Comparison of ENCODE assay signal across 24 cellular contexts in genomic region chr10:11898033-11898371, GRCh38.
DNase-seq lines count a peak whose midpoint lies in the region; ATAC-seq and TF ChIP-seq lines count a peak whose summit lies in the region.
"Had no signal": no experiment of that assay in that cellular context is flagged by ENCODE, and none has a peak within 500 bp of the region (broad histone marks: within the 10 kb centered on the region; RNA-seq: fewer than 3 reads in every experiment).

No MANE protein-coding gene starts in this region.

- no peak for ATAC-seq in heart left ventricle
- ATAC-seq in HG03469 (IDR thresholded peaks at IDR 0.05; ENCODE audit: unreplicated experiment), result no peak
- no peak for ATAC-seq in HG02610 (IDR thresholded peaks at IDR 0.05; ENCODE audit: unreplicated experiment)

- H3K27ac ChIP-seq in cardiac muscle cell (peak overlapping the region; percentile 20), heart left ventricle (no peak overlapping the region)
- H3K27ac ChIP-seq: foreskin keratinocyte, sigmoid colon, transverse colon had no signal

- H3K27me3 Mint-ChIP-seq in MCF 10A (ENCODE audit: insufficient read depth, unreplicated experiment) (no peaks in the 10 kb centered on the region), mesothelial cell of epicardium (ENCODE audit: low read depth) (no peaks in the 10 kb centered on the region)
- H3K27me3 Mint-ChIP-seq: B cell had no signal

- peaks cover 21% of the 10 kb centered on the region for H3K4me1 Mint-ChIP-seq in MCF 10A (ENCODE audit: insufficient read depth, unreplicated experiment)
- H3K4me1 Mint-ChIP-seq in mesothelial cell of epicardium, result peaks cover 27% of the 10 kb centered on the region
- H3K4me1 Mint-ChIP-seq: B cell had no signal

- no peaks in the 10 kb centered on the region for H3K9me3 Mint-ChIP-seq in MCF 10A (ENCODE audit: unreplicated experiment)
- H3K9me3 Mint-ChIP-seq in mesothelial cell of epicardium, result no peaks in the 10 kb centered on the region
- H3K9me3 Mint-ChIP-seq: activated CD4-positive, alpha-beta memory T cell treated with anti-CD3 and anti-CD28 coated beads, Interleukin-2, amount 10 ng/mL, durations not matched to agents 7 days and 5 days had no signal

- H3K9me3 ChIP-seq in cardiac muscle cell (ENCODE audit: low read depth), result no peaks in the 10 kb centered on the region
- H3K9me3 ChIP-seq in heart left ventricle, result no peaks in the 10 kb centered on the region
- H3K9me3 ChIP-seq: left lung, sigmoid colon, transverse colon had no signal

- H3K27me3 ChIP-seq in cardiac muscle cell (no peaks in the 10 kb centered on the region), heart left ventricle (peaks cover 0 to 5% (median 0%) of the 10 kb centered on the region in 9 donors)
- H3K27me3 ChIP-seq: foreskin keratinocyte, left lung, transverse colon had no signal

- POLR2A ChIA-PET in MCF 10A (lab: Yijun Ruan, JAX), result interaction anchor here (1.2 to 2.3 kb wide), 7 partner anchors 11 to 73 kb away, joined by 3 to 15 read pairs (median 7); no protein-coding TSS in a partner anchor

- 73 to 85% (median 81%) methylated on average over 3 of the region's 3 CpGs for WGBS in heart left ventricle, 4 donors

- TF ChIP-seq CTCF in cardiac muscle cell (IDR thresholded peaks at IDR 0.05; ENCODE audit: low read depth, low read length) (no peak), heart left ventricle (IDR thresholded peaks at IDR 0.05) (no peak), MCF 10A (IDR thresholded peaks at IDR 0.05; ENCODE audit: unreplicated experiment) (no peak), mesothelial cell of epicardium (IDR thresholded peaks at IDR 0.05; ENCODE audit: unreplicated experiment) (no peak)

- H3K36me3 ChIP-seq in cardiac muscle cell, result no peaks in the 10 kb centered on the region
- H3K36me3 ChIP-seq in heart left ventricle, result no peaks in the 10 kb centered on the region
- H3K36me3 ChIP-seq: left lung, sigmoid colon, transverse colon had no signal

- H3K27ac Mint-ChIP-seq in MCF 10A (ENCODE audit: low read depth, unreplicated experiment), result peak overlapping the region; percentile 86
- H3K27ac Mint-ChIP-seq in mesothelial cell of epicardium, result peak overlapping the region; percentile 89
- H3K27ac Mint-ChIP-seq: activated CD4-positive, alpha-beta memory T cell treated with anti-CD3 and anti-CD28 coated beads, Interleukin-2, amount 10 ng/mL, durations not matched to agents 7 days and 5 days; B cell had no signal

- no peak overlapping the region for H3K4me3 ChIP-seq in cardiac muscle cell
- no peak overlapping the region for H3K4me3 ChIP-seq in heart left ventricle
- H3K4me3 ChIP-seq: left lung, sigmoid colon, transverse colon had no signal

- TF ChIP-seq POLR2A in heart left ventricle (IDR thresholded peaks at IDR 0.05), result no peak

- H3K4me1 ChIP-seq in cardiac muscle cell (ENCODE audit: low read depth) (peaks cover 30% of the 10 kb centered on the region), heart left ventricle (peaks cover 0 to 3% (median 0%) of the 10 kb centered on the region in 12 donors)
- H3K4me1 ChIP-seq: left lung, sigmoid colon, transverse colon had no signal

- intact Hi-C loops in heart left ventricle (cut with DNase I), result no loop called here
- intact Hi-C loops in MCF 10A (cut with micrococcal nuclease), result no loop called here

- no TSS peak for BruUV-seq in MCF 10A (replicated peaks; lab: Mats Ljungman, UMichigan)

- H3K4me3 Mint-ChIP-seq in MCF 10A (ENCODE audit: unreplicated experiment), result peak overlapping the region; percentile 18
- no peak overlapping the region for H3K4me3 Mint-ChIP-seq in mesothelial cell of epicardium
- H3K4me3 Mint-ChIP-seq: activated CD4-positive, alpha-beta memory T cell treated with anti-CD3 and anti-CD28 coated beads, Interleukin-2, amount 10 ng/mL, durations not matched to agents 7 days and 5 days; B cell had no signal

- CTCF ChIA-PET in MCF 10A (lab: Yijun Ruan, JAX), result interaction anchor here (1.2 kb wide), 1 partner anchor 114 kb away, joined by 5 read pairs; no protein-coding TSS in a partner anchor

- DNase-seq in cardiac muscle cell (ENCODE audit: low read depth in 1 of 2, low spot score in 1 of 2) (no peak), heart left ventricle (no peak), MCF 10A (ENCODE audit: unreplicated experiment) (no peak), mesothelial cell of epicardium (ENCODE audit: low spot score in 2 of 2, unreplicated experiment in 2 of 2) (no peak), activated gamma-delta T cell (lab: John Stamatoyannopoulos, UW) (no peak), NCI-H1694 treated with DMSO at 0.1 percent for 48 hours (lab: John Stamatoyannopoulos, UW) (no peak)
- DNase-seq: activated CD4-positive, alpha-beta memory T cell treated with anti-CD3 and anti-CD28 coated beads, Interleukin-2, amount 10 ng/mL, durations not matched to agents 7 days and 5 days; activated CD4-positive, CD25-positive, alpha-beta regulatory T cell; DMS79; effector CD4-positive, alpha-beta T cell; GOT3; hippocampal formation; NCI-H1048; NCI-H1930; NCI-H2227 treated with DMSO at 0.1 percent for 48 hours; Right ventricle myocardium superior; T-helper 9 cell; transverse colon had no signal

- H3K36me3 Mint-ChIP-seq in MCF 10A (ENCODE audit: insufficient read depth, unreplicated experiment) (no peaks in the 10 kb centered on the region), mesothelial cell of epicardium (no peaks in the 10 kb centered on the region)
